In genomic region chr16:84617631-84618427, GRCh38 we compare ENCODE assay signal across 8 cellular contexts. TPM values are rescaled to one million over a fixed set of nuclear protein-coding genes. Genes with fewer than 3 reads are reported as not detected.
DNase-seq lines count a peak whose midpoint lies in the region; ATAC-seq, FAIRE-seq and TF ChIP-seq lines count a peak whose summit lies in the region.

TSS of gene COTL1 (minus strand) at chr16:84618078. CDS start at chr16:84617914, 164 bp downstream.

- no peaks in the 10 kb centered on the region for H3K36me3 ChIP-seq in A673 (ENCODE audit: insufficient read depth, low read length, poor library complexity, severe bottlenecking)
- H3K36me3 ChIP-seq in breast epithelium, result no peaks in the 10 kb centered on the region
- no peaks in the 10 kb centered on the region for H3K36me3 ChIP-seq in small intestine (ENCODE audit: control insufficient read depth in 2 of 2, insufficient read depth in 2 of 2, low read length in 2 of 2)

- H3K9me3 ChIP-seq in A673 (ENCODE audit: low read depth, low read length, poor library complexity, severe bottlenecking), result no peaks in the 10 kb centered on the region
- no peaks in the 10 kb centered on the region for H3K9me3 ChIP-seq in breast epithelium
- no peaks in the 10 kb centered on the region for H3K9me3 ChIP-seq in small intestine (ENCODE audit: control insufficient read depth, low read depth)

- WGBS in small intestine, 3 donors, result 0 to 1% (median 0%) methylated on average over 50 to 100 of the region's 100 CpGs

- CTCF ChIA-PET in A673 (lab: Charles Lee), result no interaction called here

- H3K4me3 ChIP-seq in A673 (ENCODE audit: low read depth, low read length, poor library complexity, severe bottlenecking) (peak within 1 kb of the TSS; percentile 68), breast epithelium (peak within 1 kb of the TSS; percentile 69 to 76 (median 72)), small intestine (ENCODE audit: low read depth in 1 of 2, low read length in 2 of 2) (peak within 1 kb of the TSS; percentile 53 to 92)

- intact Hi-C loops in A673 (cut with micrococcal nuclease; ENCODE audit: unreplicated experiment), result no loop called here
- intact Hi-C loops in breast epithelium (cut with DNase I; ENCODE audit: low total_unique reads), result loop anchor here (10.0 kb wide), 1 partner anchor 103 kb away; no protein-coding TSS in a partner anchor

- peak; percentile 98 for DNase-seq in A673 (ENCODE audit: low spot score)
- peak; percentile 65 for DNase-seq in NCI-H2196 treated with DMSO at 0.1 percent for 48 hours (lab: John Stamatoyannopoulos, UW; ENCODE audit: unreplicated experiment)
- peak; percentile 94 for DNase-seq in breast epithelium (ENCODE audit: low spot score in 2 of 2)
- DNase-seq in iPS-NIHi11 (ENCODE audit: low spot score), result peak; percentile 96
- peak; percentile 97 for DNase-seq in small intestine

- FAIRE-seq in small intestine (lab: Jason Lieb, UNC), result no peak

- TF ChIP-seq POLR2A in breast epithelium (IDR thresholded peaks at IDR 0.05), result no peak

- POLR2A ChIA-PET in A673 (lab: Charles Lee; ENCODE audit: low non-redundant PET), result no interaction called here

- H3K27me3 ChIP-seq in A673 (replicated peaks; ENCODE audit: insufficient read depth, low read depth, low read length, poor library complexity) (no peaks in the 10 kb centered on the region), breast epithelium (no peaks in the 10 kb centered on the region), small intestine (ENCODE audit: control insufficient read depth in 2 of 2, insufficient read depth in 2 of 2, low read length in 2 of 2) (no peaks in the 10 kb centered on the region)

- no TSS peak for BruUV-seq in A673 (replicated peaks; lab: Mats Ljungman, UMichigan)

- ATAC-seq in GM18868 (IDR thresholded peaks at IDR 0.05; ENCODE audit: unreplicated experiment), result peak; percentile 82
- ATAC-seq in HG03108 (IDR thresholded peaks at IDR 0.05; ENCODE audit: unreplicated experiment), result peak; percentile 72

- H3K4me1 ChIP-seq in A673 (ENCODE audit: insufficient read depth, low read length, poor library complexity, severe bottlenecking) (peaks cover 25% of the 10 kb centered on the region), breast epithelium (no peaks in the 10 kb centered on the region), small intestine (ENCODE audit: control insufficient read depth in 2 of 2, insufficient read depth in 1 of 2, low read depth in 1 of 2, low read length in 1 of 2) (no peaks in the 10 kb centered on the region)

- no peak within 1 kb of the TSS for H3K27ac ChIP-seq in A673 (ENCODE audit: low read depth, low read length, poor library complexity, severe bottlenecking)
- peak within 1 kb of the TSS; percentile 57 for H3K27ac ChIP-seq in VCaP
- peak within 1 kb of the TSS; percentile 69 to 75 for H3K27ac ChIP-seq in breast epithelium
- peak within 1 kb of the TSS; percentile 59 to 62 for H3K27ac ChIP-seq in small intestine (ENCODE audit: low read depth in 1 of 2, low read length in 1 of 2)

- TF ChIP-seq CTCF in A673 (conservative IDR thresholded peaks at IDR 0.05; ENCODE audit: low read depth, low read length) (no peak), VCaP (conservative IDR thresholded peaks at IDR 0.05) (no peak), breast epithelium (IDR thresholded peaks at IDR 0.05) (no peak)

RNA-seq across cellular contexts. Expression of gene COTL1, which starts in this region (rescaled TPM):
- total RNA-seq in A673 (2021), result 34.1 and 35.9 TPM in 2 replicates
- total RNA-seq in breast epithelium, result 10 to 100 TPM; 22.0 to 49.2 (median 44.6) TPM
- 100 to 1,000 TPM in 2 of 3 donors, 10 to 100 TPM in 1; 87.2 to 166 (median 101) TPM for polyA plus RNA-seq in small intestine
